Comparison of ENCODE assay signal across 10 cellular contexts in genomic region chr5:108720416-108720815, GRCh38. TPM values are rescaled to one million over a fixed set of nuclear protein-coding genes. Genes with fewer than 3 reads are reported as not detected.
DNase-seq lines count a peak whose midpoint lies in the region; ATAC-seq, FAIRE-seq and TF ChIP-seq lines count a peak whose summit lies in the region.
"Had no signal": no experiment of that assay in that cellular context is flagged by ENCODE, and none has a peak within 500 bp of the region (broad histone marks: within the 10 kb centered on the region; RNA-seq: fewer than 3 reads in every experiment).

No MANE protein-coding gene starts in this region.

- FAIRE-seq in H54 (lab: Jason Lieb, UNC), result no peak

- H3K27me3 ChIP-seq in foreskin keratinocyte, result no peaks in the 10 kb centered on the region
- H3K27me3 ChIP-seq: heart left ventricle, neutrophil had no signal

- no peaks in the 10 kb centered on the region for H3K4me1 ChIP-seq in foreskin keratinocyte
- H3K4me1 ChIP-seq: heart left ventricle had no signal

- no peak overlapping the region for H3K27ac ChIP-seq in foreskin keratinocyte
- H3K27ac ChIP-seq: heart left ventricle, neutrophil had no signal

- ATAC-seq in GM18873 (IDR thresholded peaks at IDR 0.05; ENCODE audit: low FRiP score, unreplicated experiment), result peak; percentile 88
- peak; percentile 89 for ATAC-seq in GM21737 (IDR thresholded peaks at IDR 0.05; ENCODE audit: unreplicated experiment)
- ATAC-seq in HG03460 (IDR thresholded peaks at IDR 0.05; ENCODE audit: unreplicated experiment), result peak; percentile 93
- peak; percentile 82 for ATAC-seq in foreskin keratinocyte
- no peak for ATAC-seq in omental fat pad (ENCODE audit: low FRiP score)
- ATAC-seq: heart left ventricle had no signal

- TF ChIP-seq POLR2A in H54 (IDR thresholded peaks at IDR 0.05; ENCODE audit: low read depth, low read length), result no peak

- DNase-seq in foreskin keratinocyte (peak; percentile 15 to 29), omental fat pad (ENCODE audit: low spot score) (no peak), occipital lobe (lab: John Stamatoyannopoulos, UW) (no peak), H54 (ENCODE audit: insufficient read length, low spot score) (no peak)
- DNase-seq: GF-D8, heart left ventricle had no signal

- no peak for TF ChIP-seq CTCF in foreskin keratinocyte (conservative IDR thresholded peaks at IDR 0.05)
- no peak for TF ChIP-seq CTCF in omental fat pad (IDR thresholded peaks at IDR 0.05)

RNA-seq across cellular contexts. Expression of gene FER, which starts 27.3 kb away (rescaled TPM):
- total RNA-seq in foreskin keratinocyte (27.6 and 27.9 TPM in 2 replicates), omental fat pad (10 to 100 TPM; 25.2 to 33.1 (median 29.5) TPM), occipital lobe (101 TPM)
- polyA plus RNA-seq in foreskin keratinocyte, result 4.1 and 4.3 TPM in 2 replicates

Comparison
In these comparisons a context has a peak if more than half of its experiments do, and no peak if none do; other contexts are left out.
1. DNase-seq: peak in foreskin keratinocyte (2 of 2); none in omental fat pad (single experiment), occipital lobe (single experiment) and H54 (single experiment).